18 cellular contexts compared by ENCODE assay signal in the genomic region with DNA sequence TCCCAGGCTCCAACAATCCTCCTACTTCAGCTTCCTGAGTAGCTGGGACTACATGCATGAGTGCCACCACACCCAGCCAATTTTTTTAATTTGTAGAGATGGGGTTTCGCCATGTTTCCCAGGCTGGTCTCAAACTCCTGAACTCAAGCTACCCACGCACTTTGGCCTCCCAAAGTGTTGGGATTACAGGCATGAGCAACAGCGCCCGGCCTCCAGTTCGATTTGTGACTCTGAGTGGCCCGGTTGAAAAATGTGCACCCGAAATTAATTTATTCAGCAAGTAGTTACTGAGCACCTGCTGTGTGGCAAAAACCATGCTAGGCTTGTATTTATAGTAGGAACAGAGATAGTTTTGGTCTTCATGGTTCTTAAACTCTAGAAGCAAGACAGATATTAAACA. TPM values are rescaled to one million over a fixed set of nuclear protein-coding genes. Genes with fewer than 3 reads are reported as not detected.
A peak's percentile ranks its signal among the peaks of the same experiment; 100 is the strongest.
DNase-seq lines count a peak whose midpoint lies in the region; ATAC-seq and TF ChIP-seq lines count a peak whose summit lies in the region.
"Had no signal": no experiment of that assay in that cellular context is flagged by ENCODE, and none has a peak within 500 bp of the region (broad histone marks: within the 10 kb centered on the region; RNA-seq: fewer than 3 reads in every experiment).

No MANE protein-coding gene starts in this region.

- peaks cover 7% of the 10 kb centered on the region for H3K36me3 Mint-ChIP-seq in activated T-cell treated with anti-CD3 and anti-CD28 coated beads, Interleukin-2, amount 50 U/mL, for 4 hours (ENCODE audit: insufficient read depth)

- TF ChIP-seq CTCF in heart left ventricle (IDR thresholded peaks at IDR 0.05): no peak

- no peak overlapping the region for H3K27ac ChIP-seq in heart left ventricle
- H3K27ac ChIP-seq: BLaER1, HL-60 had no signal

- no peak overlapping the region for H3K4me3 ChIP-seq in heart left ventricle
- H3K4me3 ChIP-seq: BLaER1, GM23338 had no signal

- no peaks in the 10 kb centered on the region for H3K27me3 ChIP-seq in heart left ventricle
- H3K27me3 ChIP-seq: BLaER1 had no signal

- no peaks in the 10 kb centered on the region for H3K27me3 Mint-ChIP-seq in activated T-cell treated with anti-CD3 and anti-CD28 coated beads, Interleukin-2, amount 50 U/mL, for 4 hours (ENCODE audit: low read depth)
- H3K27me3 Mint-ChIP-seq: CD8-positive, alpha-beta memory T cell had no signal

- H3K36me3 ChIP-seq in heart left ventricle: peaks cover 0 to 39% (median 19%) of the 10 kb centered on the region in 9 donors

- H3K4me1 Mint-ChIP-seq in activated T-cell treated with anti-CD3 and anti-CD28 coated beads, Interleukin-2, amount 50 U/mL, for 4 hours (ENCODE audit: low read depth): peaks cover 2% of the 10 kb centered on the region

- H3K9me3 ChIP-seq in heart left ventricle: no peaks in the 10 kb centered on the region
- H3K9me3 ChIP-seq: BLaER1, Caco-2 had no signal

- intact Hi-C loops in cardiac septum (cut with DNase I): loop anchor here (5.0 kb wide), 1 partner anchor 978 kb away; no protein-coding TSS in a partner anchor
- intact Hi-C loops in heart left ventricle (cut with DNase I): no loop called here

- no peak for ATAC-seq in heart left ventricle
- ATAC-seq in activated T-cell treated with anti-CD3 and anti-CD28 coated beads, Interleukin-2, amount 50 U/mL, for 4 hours: no peak
- ATAC-seq: GM23338 had no signal

- H3K4me3 Mint-ChIP-seq in activated T-cell treated with anti-CD3 and anti-CD28 coated beads, Interleukin-2, amount 50 U/mL, for 4 hours: no peak overlapping the region
- H3K4me3 Mint-ChIP-seq: CD8-positive, alpha-beta memory T cell; GM23338; H9 had no signal

- DNase-seq in cardiac septum (ENCODE audit: low spot score) (peak; percentile 3), heart left ventricle (no peak), ecto neural progenitor cell (ENCODE audit: low spot score) (peak; percentile 19), H4 (ENCODE audit: low spot score) (no peak), NCI-H2196 (lab: John Stamatoyannopoulos, UW; ENCODE audit: unreplicated experiment) (no peak), NCI-H1105 treated with DMSO at 0.1 percent for 48 hours (lab: John Stamatoyannopoulos, UW) (no peak)
- DNase-seq in stimulated activated CD8-positive, alpha-beta memory T cell treated with anti-CD3 and anti-CD28 coated beads, Interleukin-4, amount 100 ng/mL, for 48 hours: peak; percentile 10
- DNase-seq in activated T-cell treated with anti-CD3 and anti-CD28 coated beads, Interleukin-2, amount 50 U/mL, for 4 hours: no peak
- DNase-seq: 8988T; AML-193; Caco-2; CD8-positive, alpha-beta memory T cell; DND-41; GDM1; H9 had no signal

- 93 to 97% (median 97%) methylated on average over 7 of the region's 7 CpGs for WGBS in heart left ventricle, 4 donors

- H3K9me3 Mint-ChIP-seq in activated T-cell treated with anti-CD3 and anti-CD28 coated beads, Interleukin-2, amount 50 U/mL, for 4 hours: no peaks in the 10 kb centered on the region
- H3K9me3 Mint-ChIP-seq: CD8-positive, alpha-beta memory T cell; GM23338; H9 had no signal

- no peak for TF ChIP-seq POLR2A in heart left ventricle (IDR thresholded peaks at IDR 0.05)

- H3K4me1 ChIP-seq in heart left ventricle: peaks cover 0 to 31% (median 3%) of the 10 kb centered on the region in 12 donors
- H3K4me1 ChIP-seq: Caco-2 had no signal

RNA-seq across cellular contexts. Expression of gene MVB12B, which starts 58.3 kb away (rescaled TPM):
- 7.2 TPM for total RNA-seq in cardiac septum
- total RNA-seq in heart left ventricle: 10 to 100 TPM in 7 of 9 donors, 1 to 10 TPM in 2; 8.2 to 16.2 (median 11.6) TPM
- polyA plus RNA-seq in heart left ventricle: 1 to 10 TPM; 4.9 to 5.1 TPM
- 1 to 10 TPM; 3.7 to 4.5 (median 4.1) TPM for total RNA-seq in activated T-cell treated with anti-CD3 and anti-CD28 coated beads, Interleukin-2, amount 50 U/mL, for 4 hours
- 1.4 and 2.8 TPM in 2 replicates for total RNA-seq in H4 (2014; rRNA removed; shearing (Covaris generic))

Comparison
In these comparisons a context has a peak if more than half of its experiments do, and no peak if none do; other contexts are left out.
1. DNase-seq: peak in cardiac septum (single experiment), ecto neural progenitor cell (single experiment) and stimulated activated CD8-positive, alpha-beta memory T cell treated with anti-CD3 and anti-CD28 coated beads, Interleukin-4, amount 100 ng/mL, for 48 hours (single experiment); none in heart left ventricle (0 of 5), activated T-cell treated with anti-CD3 and anti-CD28 coated beads, Interleukin-2, amount 50 U/mL, for 4 hours (single experiment), H4 (single experiment), NCI-H2196 (single experiment) and NCI-H1105 treated with DMSO at 0.1 percent for 48 hours (single experiment).